ENCODE assay signal across 1 cellular context in genomic region chr17:980406-981291, GRCh38.
TF ChIP-seq lines count a peak whose summit lies in the region.

No MANE protein-coding gene starts in this region.

TF ChIP-seq in HepG2, 621 proteins besides CTCF, POLR2A, EP300 and RAD21 (continued from another document and continues in another):
- TF ChIP-seq, protein P1, sequence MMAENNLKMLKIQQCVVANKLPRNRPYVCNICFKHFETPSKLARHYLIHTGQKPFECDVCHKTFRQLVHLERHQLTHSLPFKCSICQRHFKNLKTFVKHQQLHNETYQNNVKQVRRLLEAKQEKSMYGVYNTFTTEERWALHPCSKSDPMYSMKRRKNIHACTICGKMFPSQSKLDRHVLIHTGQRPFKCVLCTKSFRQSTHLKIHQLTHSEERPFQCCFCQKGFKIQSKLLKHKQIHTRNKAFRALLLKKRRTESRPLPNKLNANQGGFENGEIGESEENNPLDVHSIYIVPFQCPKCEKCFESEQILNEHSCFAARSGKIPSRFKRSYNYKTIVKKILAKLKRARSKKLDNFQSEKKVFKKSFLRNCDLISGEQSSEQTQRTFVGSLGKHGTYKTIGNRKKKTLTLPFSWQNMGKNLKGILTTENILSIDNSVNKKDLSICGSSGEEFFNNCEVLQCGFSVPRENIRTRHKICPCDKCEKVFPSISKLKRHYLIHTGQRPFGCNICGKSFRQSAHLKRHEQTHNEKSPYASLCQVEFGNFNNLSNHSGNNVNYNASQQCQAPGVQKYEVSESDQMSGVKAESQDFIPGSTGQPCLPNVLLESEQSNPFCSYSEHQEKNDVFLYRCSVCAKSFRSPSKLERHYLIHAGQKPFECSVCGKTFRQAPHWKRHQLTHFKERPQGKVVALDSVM (CRISPR knock-in tag; IDR thresholded peaks at IDR 0.05) = peak; percentile 59; the same call in 1 of the 2 replicates
- TF ChIP-seq ZNF510 (CRISPR knock-in tag; IDR thresholded peaks at IDR 0.05; ENCODE audit: low read depth) (peak; percentile 49; the same call in 1 of the 2 replicates), ZNF230 (CRISPR knock-in tag; IDR thresholded peaks at IDR 0.05) (no peak), TMF1 (CRISPR knock-in tag; IDR thresholded peaks at IDR 0.05; ENCODE audit: low read depth) (no peak), HOXA5 (CRISPR knock-in tag; IDR thresholded peaks at IDR 0.05) (0 out of 2 replicates have a peak, but pooled peaks have one; percentile 27), KLF16 (CRISPR knock-in tag; IDR thresholded peaks at IDR 0.05) (peak in 1 of 2 experiments; percentile 52; a peak in 1 of 4 replicates), ZNF292 (CRISPR knock-in tag; IDR thresholded peaks at IDR 0.05; ENCODE audit: borderline replicate concordance, low read depth) (0 out of 2 replicates have a peak, but pooled peaks have one; percentile 2), CHD4 (IDR thresholded peaks at IDR 0.05; ENCODE audit: borderline replicate concordance, low read length) (peak; percentile 90; the same call in 1 of the 2 replicates), GATAD1 (CRISPR knock-in tag; IDR thresholded peaks at IDR 0.05) (peak; percentile 45; the same call in 1 of the 2 replicates), FOXK1 (CRISPR knock-in tag; IDR thresholded peaks at IDR 0.05; ENCODE audit: borderline replicate concordance, low read depth) (0 out of 2 replicates have a peak, but pooled peaks have one; percentile 17), CREM (IDR thresholded peaks at IDR 0.05) (no peak), CREM (CRISPR knock-in tag; IDR thresholded peaks at IDR 0.05) (no peak), FLYWCH1 (CRISPR knock-in tag; IDR thresholded peaks at IDR 0.05) (no peak), ASH2L (IDR thresholded peaks at IDR 0.05; ENCODE audit: insufficient read length, low read depth, low read length) (peak; percentile 53), DMAP1 (CRISPR knock-in tag; IDR thresholded peaks at IDR 0.05) (0 out of 2 replicates have a peak, but pooled peaks have one; percentile 23), LCORL (IDR thresholded peaks at IDR 0.05) (no peak), LCORL (CRISPR knock-in tag; IDR thresholded peaks at IDR 0.05) (peak; percentile 39; the same call in 1 of the 2 replicates), RFX1 (IDR thresholded peaks at IDR 0.05) (no peak), KAT8 (CRISPR knock-in tag; IDR thresholded peaks at IDR 0.05) (peak; percentile 50; the same call in 1 of the 2 replicates), NFKBIZ (CRISPR knock-in tag; IDR thresholded peaks at IDR 0.05) (0 out of 2 replicates have a peak, but pooled peaks have one; percentile 44), MXI1 (IDR thresholded peaks at IDR 0.05; ENCODE audit: borderline replicate concordance, low read depth, low read length) (peak; percentile 54; the same call in 1 of the 3 replicates), JUNB (CRISPR knock-in tag; IDR thresholded peaks at IDR 0.05; ENCODE audit: borderline replicate concordance) (no peak), HOXA3 (CRISPR knock-in tag; IDR thresholded peaks at IDR 0.05) (peak; percentile 30; the same call in 1 of the 2 replicates), SMC3 (IDR thresholded peaks at IDR 0.05; ENCODE audit: low read length) (peak; percentile 86), GZF1 (CRISPR knock-in tag; IDR thresholded peaks at IDR 0.05) (no peak), ZNF678 (CRISPR knock-in tag; IDR thresholded peaks at IDR 0.05) (no peak), SALL2 (CRISPR knock-in tag; IDR thresholded peaks at IDR 0.05) (0 out of 2 replicates have a peak, but pooled peaks have one; percentile 16), DNMT3B (CRISPR knock-in tag; conservative IDR thresholded peaks at IDR 0.05) (0 out of 2 replicates have a peak, but pooled peaks have one; percentile 31), CREB1 (IDR thresholded peaks at IDR 0.05) (no peak), CREB1 (CRISPR knock-in tag; IDR thresholded peaks at IDR 0.05) (0 out of 2 replicates have a peak, but pooled peaks have one; percentile 12), MIER2 (CRISPR knock-in tag; IDR thresholded peaks at IDR 0.05) (0 out of 2 replicates have a peak, but pooled peaks have one; percentile 34), HNRNPUL1 (IDR thresholded peaks at IDR 0.05; ENCODE audit: low read depth, low read length) (no peak), ZNF768 (CRISPR knock-in tag; IDR thresholded peaks at IDR 0.05) (peak; percentile 39; the same call in 1 of the 2 replicates), CHCHD3 (CRISPR knock-in tag; IDR thresholded peaks at IDR 0.05) (no peak; the same call in 1 of the 2 replicates), ZNF574 (CRISPR knock-in tag; IDR thresholded peaks at IDR 0.05) (0 out of 2 replicates have a peak, but pooled peaks have one; percentile 27), KDM5B (CRISPR knock-in tag; IDR thresholded peaks at IDR 0.05; ENCODE audit: borderline replicate concordance) (peak; percentile 15; the same call in 1 of the 2 replicates), ARID4A (CRISPR knock-in tag; IDR thresholded peaks at IDR 0.05; ENCODE audit: borderline replicate concordance) (peak; percentile 11; the same call in 1 of the 2 replicates), ZBTB8A (CRISPR knock-in tag; IDR thresholded peaks at IDR 0.05; ENCODE audit: borderline replicate concordance, low read depth) (no peak), SP5 (CRISPR knock-in tag; IDR thresholded peaks at IDR 0.05; ENCODE audit: borderline replicate concordance, low read depth) (0 out of 2 replicates have a peak, but pooled peaks have one; percentile 16), ZNF180 (CRISPR knock-in tag; IDR thresholded peaks at IDR 0.05; ENCODE audit: borderline replicate concordance, low read depth) (no peak), SAP130 (CRISPR knock-in tag; IDR thresholded peaks at IDR 0.05; ENCODE audit: low read depth) (peak; percentile 67), HNRNPLL (IDR thresholded peaks at IDR 0.05; ENCODE audit: low read depth, low read length, poor library complexity, severe bottlenecking) (peak; percentile 33), STAG1 (CRISPR knock-in tag; IDR thresholded peaks at IDR 0.05) (peak; percentile 95)
- TF ChIP-seq, protein P2, sequence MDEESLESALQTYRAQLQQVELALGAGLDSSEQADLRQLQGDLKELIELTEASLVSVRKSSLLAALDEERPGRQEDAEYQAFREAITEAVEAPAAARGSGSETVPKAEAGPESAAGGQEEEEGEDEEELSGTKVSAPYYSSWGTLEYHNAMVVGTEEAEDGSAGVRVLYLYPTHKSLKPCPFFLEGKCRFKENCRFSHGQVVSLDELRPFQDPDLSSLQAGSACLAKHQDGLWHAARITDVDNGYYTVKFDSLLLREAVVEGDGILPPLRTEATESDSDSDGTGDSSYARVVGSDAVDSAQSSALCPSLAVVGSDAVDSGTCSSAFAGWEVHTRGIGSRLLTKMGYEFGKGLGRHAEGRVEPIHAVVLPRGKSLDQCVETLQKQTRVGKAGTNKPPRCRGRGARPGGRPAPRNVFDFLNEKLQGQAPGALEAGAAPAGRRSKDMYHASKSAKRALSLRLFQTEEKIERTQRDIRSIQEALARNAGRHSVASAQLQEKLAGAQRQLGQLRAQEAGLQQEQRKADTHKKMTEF (CRISPR knock-in tag; IDR thresholded peaks at IDR 0.05) = peak; percentile 27; the same call in 1 of the 2 replicates
- TF ChIP-seq, protein P3, sequence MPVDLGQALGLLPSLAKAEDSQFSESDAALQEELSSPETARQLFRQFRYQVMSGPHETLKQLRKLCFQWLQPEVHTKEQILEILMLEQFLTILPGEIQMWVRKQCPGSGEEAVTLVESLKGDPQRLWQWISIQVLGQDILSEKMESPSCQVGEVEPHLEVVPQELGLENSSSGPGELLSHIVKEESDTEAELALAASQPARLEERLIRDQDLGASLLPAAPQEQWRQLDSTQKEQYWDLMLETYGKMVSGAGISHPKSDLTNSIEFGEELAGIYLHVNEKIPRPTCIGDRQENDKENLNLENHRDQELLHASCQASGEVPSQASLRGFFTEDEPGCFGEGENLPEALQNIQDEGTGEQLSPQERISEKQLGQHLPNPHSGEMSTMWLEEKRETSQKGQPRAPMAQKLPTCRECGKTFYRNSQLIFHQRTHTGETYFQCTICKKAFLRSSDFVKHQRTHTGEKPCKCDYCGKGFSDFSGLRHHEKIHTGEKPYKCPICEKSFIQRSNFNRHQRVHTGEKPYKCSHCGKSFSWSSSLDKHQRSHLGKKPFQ (CRISPR knock-in tag; IDR thresholded peaks at IDR 0.05; ENCODE audit: insufficient replicate concordance) = peak; percentile 47
- TF ChIP-seq, protein P4, sequence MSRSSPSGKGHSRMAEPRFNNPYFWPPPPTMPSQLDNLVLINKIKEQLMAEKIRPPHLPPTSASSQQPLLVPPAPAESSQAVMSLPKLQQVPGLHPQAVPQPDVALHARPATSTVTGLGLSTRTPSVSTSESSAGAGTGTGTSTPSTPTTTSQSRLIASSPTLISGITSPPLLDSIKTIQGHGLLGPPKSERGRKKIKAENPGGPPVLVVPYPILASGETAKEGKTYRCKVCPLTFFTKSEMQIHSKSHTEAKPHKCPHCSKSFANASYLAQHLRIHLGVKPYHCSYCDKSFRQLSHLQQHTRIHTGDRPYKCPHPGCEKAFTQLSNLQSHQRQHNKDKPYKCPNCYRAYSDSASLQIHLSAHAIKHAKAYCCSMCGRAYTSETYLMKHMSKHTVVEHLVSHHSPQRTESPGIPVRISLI (CRISPR knock-in tag; IDR thresholded peaks at IDR 0.05; ENCODE audit: borderline replicate concordance) = peak; percentile 47; the same call in 1 of the 2 replicates
- TF ChIP-seq, protein P5, sequence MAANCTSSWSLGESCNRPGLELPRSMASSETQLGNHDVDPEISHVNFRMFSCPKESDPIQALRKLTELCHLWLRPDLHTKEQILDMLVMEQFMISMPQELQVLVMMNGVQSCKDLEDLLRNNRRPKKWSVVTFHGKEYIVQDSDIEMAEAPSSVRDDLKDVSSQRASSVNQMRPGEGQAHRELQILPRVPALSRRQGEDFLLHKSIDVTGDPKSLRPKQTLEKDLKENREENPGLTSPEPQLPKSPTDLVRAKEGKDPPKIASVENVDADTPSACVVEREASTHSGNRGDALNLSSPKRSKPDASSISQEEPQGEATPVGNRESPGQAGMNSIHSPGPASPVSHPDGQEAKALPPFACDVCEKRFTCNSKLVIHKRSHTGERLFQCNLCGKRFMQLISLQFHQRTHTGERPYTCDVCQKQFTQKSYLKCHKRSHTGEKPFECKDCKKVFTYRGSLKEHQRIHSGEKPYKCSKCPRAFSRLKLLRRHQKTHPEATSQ (CRISPR knock-in tag; IDR thresholded peaks at IDR 0.05; ENCODE audit: borderline replicate concordance) = 0 out of 2 replicates have a peak, but pooled peaks have one; percentile 7
